In genomic region chr4:6782846-6783110, GRCh38 we compare ENCODE assay signal across 8 cellular contexts. TPM values are rescaled to one million over a fixed set of nuclear protein-coding genes. Genes with fewer than 3 reads are reported as not detected.
DNase-seq lines count a peak whose midpoint lies in the region; ATAC-seq and TF ChIP-seq lines count a peak whose summit lies in the region.

No MANE protein-coding gene starts in this region.

- intact Hi-C loops in dendritic cell treated with granulocyte-macrophage colony-stimulating factor and Interleukin-4, amounts not matched to agents 40 ng/mL and 50 ng/mL, for 4 days (cut with micrococcal nuclease) = loop anchor here (5.0 kb wide), 3 partner anchors 65 to 110 kb away; partner anchors contain the start of gene BLOC1S4
- intact Hi-C loops in activated naive CD4-positive, alpha-beta T cell treated with anti-CD3 and anti-CD28 coated beads for 36 hours (cut with micrococcal nuclease) = loop anchor here (1.0 to 2.0 kb wide), 12 partner anchors 66 to 514 kb away; partner anchors contain the start of genes BLOC1S4, GRPEL1, MAN2B2 and MRFAP1

- no peaks in the 10 kb centered on the region for H3K27me3 ChIP-seq in muscle layer of duodenum (ENCODE audit: low read depth, low read length)

- no peak for TF ChIP-seq CTCF in AG10803 (conservative IDR thresholded peaks at IDR 0.05; ENCODE audit: low read length)

- H3K9me3 ChIP-seq in muscle layer of duodenum (ENCODE audit: control insufficient read depth in 1 of 2, low read length in 2 of 2) = no peaks in the 10 kb centered on the region

- peaks cover 0 to 5% of the 10 kb centered on the region in 2 donors for H3K36me3 ChIP-seq in muscle layer of duodenum (ENCODE audit: control insufficient read depth in 1 of 2, insufficient read depth in 2 of 2, low read length in 2 of 2)

- H3K4me3 ChIP-seq in AG10803 (ENCODE audit: low read length) (peak overlapping the region; percentile 82), muscle layer of duodenum (ENCODE audit: low read depth in 1 of 2, low read length in 2 of 2) (peak overlapping the region; percentile 59 to 89)

- no peak overlapping the region for H3K27ac ChIP-seq in muscle layer of duodenum (ENCODE audit: low read length)

- H3K36me3 Mint-ChIP-seq in dendritic cell treated with granulocyte-macrophage colony-stimulating factor and Interleukin-4, amounts not matched to agents 40 ng/mL and 50 ng/mL, for 4 days (ENCODE audit: low read depth) = peaks cover 19% of the 10 kb centered on the region
- peaks cover 1% of the 10 kb centered on the region for H3K36me3 Mint-ChIP-seq in activated naive CD4-positive, alpha-beta T cell treated with anti-CD3 and anti-CD28 coated beads for 36 hours (ENCODE audit: low read depth)

- DNase-seq in AG10803 (ENCODE audit: low read depth) (no peak), NCI-H1048 (lab: John Stamatoyannopoulos, UW) (no peak), pons (ENCODE audit: low spot score) (no peak)
- DNase-seq in activated naive CD4-positive, alpha-beta T cell treated with anti-CD3 and anti-CD28 coated beads for 36 hours = no peak

- peak; percentile 1 for ATAC-seq in HG03575 (IDR thresholded peaks at IDR 0.05; ENCODE audit: extremely low read depth, insufficient number of reproducible peaks, low FRiP score, unreplicated experiment)
- no peak for ATAC-seq in HG02852 (IDR thresholded peaks at IDR 0.05; ENCODE audit: unreplicated experiment)

- peaks cover 64% of the 10 kb centered on the region for H3K4me1 Mint-ChIP-seq in dendritic cell treated with granulocyte-macrophage colony-stimulating factor and Interleukin-4, amounts not matched to agents 40 ng/mL and 50 ng/mL, for 4 days (ENCODE audit: low read depth)
- H3K4me1 Mint-ChIP-seq in activated naive CD4-positive, alpha-beta T cell treated with anti-CD3 and anti-CD28 coated beads for 36 hours (ENCODE audit: low read depth) = peaks cover 51% of the 10 kb centered on the region

- peaks cover 0 to 27% of the 10 kb centered on the region in 2 donors for H3K4me1 ChIP-seq in muscle layer of duodenum (ENCODE audit: control insufficient read depth in 1 of 2, insufficient read depth in 2 of 2, low read length in 2 of 2)

- peak overlapping the region; percentile 85 for H3K27ac Mint-ChIP-seq in dendritic cell treated with granulocyte-macrophage colony-stimulating factor and Interleukin-4, amounts not matched to agents 40 ng/mL and 50 ng/mL, for 4 days
- no peak overlapping the region for H3K27ac Mint-ChIP-seq in activated naive CD4-positive, alpha-beta T cell treated with anti-CD3 and anti-CD28 coated beads for 36 hours

- peak overlapping the region; percentile 80 for H3K4me3 Mint-ChIP-seq in dendritic cell treated with granulocyte-macrophage colony-stimulating factor and Interleukin-4, amounts not matched to agents 40 ng/mL and 50 ng/mL, for 4 days
- no peak overlapping the region for H3K4me3 Mint-ChIP-seq in activated naive CD4-positive, alpha-beta T cell treated with anti-CD3 and anti-CD28 coated beads for 36 hours

- no peaks in the 10 kb centered on the region for H3K9me3 Mint-ChIP-seq in dendritic cell treated with granulocyte-macrophage colony-stimulating factor and Interleukin-4, amounts not matched to agents 40 ng/mL and 50 ng/mL, for 4 days
- H3K9me3 Mint-ChIP-seq in activated naive CD4-positive, alpha-beta T cell treated with anti-CD3 and anti-CD28 coated beads for 36 hours = no peaks in the 10 kb centered on the region

- CTCF ChIA-PET in activated naive CD4-positive, alpha-beta T cell treated with anti-CD3 and anti-CD28 coated beads for 36 hours (lab: Charles Lee) = no interaction called here

- peaks cover 4% of the 10 kb centered on the region for H3K27me3 Mint-ChIP-seq in dendritic cell treated with granulocyte-macrophage colony-stimulating factor and Interleukin-4, amounts not matched to agents 40 ng/mL and 50 ng/mL, for 4 days
- H3K27me3 Mint-ChIP-seq in activated naive CD4-positive, alpha-beta T cell treated with anti-CD3 and anti-CD28 coated beads for 36 hours (ENCODE audit: low read depth) = no peaks in the 10 kb centered on the region

RNA-seq across cellular contexts. Expression of gene KIAA0232, which starts 0.3 kb away (rescaled TPM):
- 10 to 100 TPM; 13.5 to 14.4 TPM for total RNA-seq in activated naive CD4-positive, alpha-beta T cell treated with anti-CD3 and anti-CD28 coated beads for 36 hours
